ENCODE assay signal across 8 cellular contexts in the genomic region with DNA sequence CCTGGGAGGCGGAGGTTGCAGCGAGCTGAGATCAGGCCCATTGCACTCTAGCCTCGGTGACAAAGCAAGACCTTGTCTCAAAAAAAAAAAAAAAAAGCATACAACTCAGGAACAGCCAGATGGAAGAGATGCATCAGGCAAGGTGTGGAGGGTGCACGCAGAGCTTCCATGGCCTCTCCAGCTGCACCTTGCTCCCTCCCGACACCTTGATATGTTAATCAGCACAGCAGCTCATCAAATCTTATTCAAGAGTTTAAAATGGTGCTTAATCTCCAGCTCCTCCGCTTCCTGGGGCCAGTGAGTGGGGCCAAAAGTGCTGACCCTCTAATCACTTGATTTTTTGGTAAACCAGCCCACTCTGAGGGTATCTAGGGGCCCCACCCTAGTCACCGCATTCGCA.
"Had no signal": no experiment of that assay in that cellular context is flagged by ENCODE, and none has a peak within 500 bp of the region (broad histone marks: within the 10 kb centered on the region; RNA-seq: fewer than 3 reads in every experiment).

No MANE protein-coding gene starts in this region.

- H3K4me2 ChIP-seq: KMS-11 had no signal

- H3K4me3 ChIP-seq: K562 had no signal

- DNase-seq: IMR-90, KBM-7, KG1 had no signal

- H3K4me1 Mint-ChIP-seq: IgD-negative memory B cell had no signal

- ATAC-seq: HepG2, K562 had no signal

- H3K27ac ChIP-seq: HL-60, KMS-11 had no signal

- H3K27ac Mint-ChIP-seq: IgD-negative memory B cell had no signal
